Comparison of ENCODE assay signal across 8 cellular contexts in the genomic region with DNA sequence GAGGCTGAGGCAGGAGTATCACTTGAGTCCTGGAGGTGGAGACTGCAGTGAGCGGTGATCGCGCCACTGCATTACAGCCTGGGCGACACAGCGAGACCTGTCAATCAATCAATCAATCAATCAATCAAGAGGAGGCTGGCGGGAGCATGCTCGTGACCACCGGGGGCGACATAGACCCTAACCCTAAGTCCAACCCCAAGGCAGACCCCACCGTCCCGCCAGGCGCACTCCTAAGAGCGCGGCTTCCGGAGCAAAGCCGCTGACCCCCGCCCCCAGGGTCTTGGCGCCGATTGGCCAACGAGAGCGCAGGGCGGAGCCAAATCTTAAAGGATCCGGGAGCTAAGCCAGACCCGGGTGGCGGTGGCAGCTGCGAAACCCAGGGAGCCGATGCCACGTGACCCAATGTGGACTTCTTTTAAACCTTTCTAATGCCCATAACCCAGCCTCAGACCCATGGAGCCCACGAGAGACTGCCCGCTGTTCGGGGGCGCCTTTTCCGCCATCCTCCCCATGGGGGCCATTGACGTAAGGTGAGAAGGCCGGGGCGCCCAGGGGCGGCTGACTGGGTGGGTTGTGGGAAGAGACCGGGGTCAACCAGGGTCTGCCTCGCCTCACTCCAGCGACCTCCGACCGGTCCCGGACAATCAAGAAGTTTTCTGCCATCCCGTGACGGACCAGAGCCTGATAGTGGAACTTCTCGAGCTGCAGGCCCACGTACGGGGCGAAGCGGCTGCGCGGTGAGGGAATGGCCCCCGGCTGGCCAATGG. TPM values are rescaled to one million over a fixed set of nuclear protein-coding genes. Genes with fewer than 3 reads are reported as not detected.
DNase-seq lines count a peak whose midpoint lies in the region; ATAC-seq and TF ChIP-seq lines count a peak whose summit lies in the region.

A gene with protein sequence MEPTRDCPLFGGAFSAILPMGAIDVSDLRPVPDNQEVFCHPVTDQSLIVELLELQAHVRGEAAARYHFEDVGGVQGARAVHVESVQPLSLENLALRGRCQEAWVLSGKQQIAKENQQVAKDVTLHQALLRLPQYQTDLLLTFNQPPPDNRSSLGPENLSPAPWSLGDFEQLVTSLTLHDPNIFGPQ (plus strand): TSS at position 335 of the 767 bp plus-strand sequence. CDS start 119 bp downstream, at position 454.

- peaks cover 7% of the 10 kb centered on the region for H3K79me2 ChIP-seq in ACC112 (ENCODE audit: control insufficient read depth, insufficient read depth, low read length, unreplicated experiment)

- peak within 1 kb of the TSS; percentile 98 for H3K4me3 ChIP-seq in ACC112 (ENCODE audit: low read depth, low read length)
- peak within 1 kb of the TSS; percentile 93 for H3K4me3 ChIP-seq in kidney epithelial cell (ENCODE audit: low read depth, low read length)

- H2AFZ ChIP-seq in ACC112 (ENCODE audit: low read length, unreplicated experiment) = peak within 1 kb of the TSS; percentile 99

- peaks cover 12% of the 10 kb centered on the region for H3K4me1 ChIP-seq in ACC112 (ENCODE audit: control insufficient read depth, insufficient read depth, low read length, unreplicated experiment)

- H3K27ac ChIP-seq in ACC112 (ENCODE audit: low read depth, low read length) = peak within 1 kb of the TSS; percentile 74

- ATAC-seq in GM18858 (IDR thresholded peaks at IDR 0.05; ENCODE audit: unreplicated experiment) (peak; percentile 48), HG03135 (IDR thresholded peaks at IDR 0.05; ENCODE audit: unreplicated experiment) (peak; percentile 75)

- H3K27me3 ChIP-seq in ACC112 (ENCODE audit: insufficient read depth, low read length) (no peaks in the 10 kb centered on the region), kidney epithelial cell (ENCODE audit: control insufficient read depth, insufficient read depth, low read length) (no peaks in the 10 kb centered on the region)

- no peak for TF ChIP-seq CTCF in kidney epithelial cell (IDR thresholded peaks at IDR 0.05; ENCODE audit: insufficient read depth, low read length, poor library complexity, severe bottlenecking)

- no peaks in the 10 kb centered on the region for H3K36me3 ChIP-seq in ACC112 (ENCODE audit: insufficient read depth, low read length)
- H3K36me3 ChIP-seq in kidney epithelial cell (ENCODE audit: control insufficient read depth, insufficient read depth, low read length) = no peaks in the 10 kb centered on the region

- DNase-seq in NCI-H345 (lab: John Stamatoyannopoulos, UW) = peak; percentile 85
- peak; percentile 61 for DNase-seq in activated CD4-positive, alpha-beta T cell treated with anti-CD3 and anti-CD28 coated beads for 1 hour
- DNase-seq in cerebellum (ENCODE audit: low spot score) = peak; percentile 91
- DNase-seq in kidney epithelial cell (ENCODE audit: low read depth) = peak; percentile 49
- DNase-seq in stimulated activated CD4-positive, alpha-beta T cell treated with anti-CD3 and anti-CD28 coated beads, Interleukin-15, amount 100 ng/mL, for 24 hours = peak; percentile 93

RNA-seq across cellular contexts. Expression of the gene that starts here (rescaled TPM):
- total RNA-seq in cerebellum = 4.4 TPM
- total RNA-seq in kidney epithelial cell = 27.2 and 30.0 TPM in 2 replicates

Comparison
In these comparisons a context has a peak if more than half of its experiments do, and no peak if none do; other contexts are left out.
1. Peak in every context shown above with its lines: DNase-seq, ATAC-seq, H3K4me3 ChIP-seq and H3K27ac ChIP-seq.